In genomic region chr9:114735732-114736131, GRCh38 we compare ENCODE assay signal across 15 cellular contexts. TPM values are rescaled to one million over a fixed set of nuclear protein-coding genes. Genes with fewer than 3 reads are reported as not detected.
DNase-seq lines count a peak whose midpoint lies in the region; ATAC-seq and FAIRE-seq lines count a peak whose summit lies in the region.
"Had no signal": no experiment of that assay in that cellular context is flagged by ENCODE, and none has a peak within 500 bp of the region (broad histone marks: within the 10 kb centered on the region; RNA-seq: fewer than 3 reads in every experiment).

No MANE protein-coding gene starts in this region.

- FAIRE-seq in GM19239 (lab: Jason Lieb, UNC) = no peak

- ATAC-seq in activated CD8-positive, alpha-beta T cell treated with anti-CD3 and anti-CD28 coated beads, Interleukin-2, amount 10 ng/mL, durations not matched to agents 7 days and 5 days = no peak
- ATAC-seq in HG02623 (IDR thresholded peaks at IDR 0.05; ENCODE audit: unreplicated experiment) = no peak
- ATAC-seq: heart right ventricle, right cardiac atrium had no signal

- DNase-seq in AG08395 (ENCODE audit: low spot score) (peak; percentile 47), GM03348 (ENCODE audit: low spot score) (peak; percentile 56), fibroblast of peridontal ligament (ENCODE audit: extremely low read depth) (peak; percentile 55), GM19239 (ENCODE audit: insufficient read length, low spot score) (no peak), GM19240 (ENCODE audit: insufficient read length, low spot score) (no peak), D341Med (ENCODE audit: low spot score) (no peak)
- no peak for DNase-seq in activated CD8-positive, alpha-beta T cell treated with anti-CD3 and anti-CD28 coated beads, Interleukin-2, amount 10 ng/mL, durations not matched to agents 7 days and 5 days
- DNase-seq: effector CD4-positive, alpha-beta T cell; heart right ventricle; right cardiac atrium; T-helper 9 cell had no signal

- H3K4me3 Mint-ChIP-seq in activated CD8-positive, alpha-beta T cell treated with anti-CD3 and anti-CD28 coated beads, Interleukin-2, amount 10 ng/mL, durations not matched to agents 7 days and 5 days = no peak overlapping the region
- H3K4me3 Mint-ChIP-seq: CD14-positive monocyte, nephron had no signal

- H3K9me3 Mint-ChIP-seq in activated CD8-positive, alpha-beta T cell treated with anti-CD3 and anti-CD28 coated beads, Interleukin-2, amount 10 ng/mL, durations not matched to agents 7 days and 5 days (ENCODE audit: insufficient read depth) = peaks cover 5% of the 10 kb centered on the region
- H3K9me3 Mint-ChIP-seq: CD14-positive monocyte, nephron had no signal

- H3K27ac Mint-ChIP-seq in activated CD8-positive, alpha-beta T cell treated with anti-CD3 and anti-CD28 coated beads, Interleukin-2, amount 10 ng/mL, durations not matched to agents 7 days and 5 days = peak overlapping the region; percentile 86
- H3K27ac Mint-ChIP-seq: nephron had no signal

- H3K4me1 Mint-ChIP-seq in activated CD8-positive, alpha-beta T cell treated with anti-CD3 and anti-CD28 coated beads, Interleukin-2, amount 10 ng/mL, durations not matched to agents 7 days and 5 days (ENCODE audit: low read depth) = peaks cover 64% of the 10 kb centered on the region

- POLR2A ChIA-PET in activated CD8-positive, alpha-beta T cell treated with anti-CD3 and anti-CD28 coated beads, Interleukin-2, amount 10 ng/mL, durations not matched to agents 7 days and 5 days (lab: Charles Lee) = interaction anchor here (1.2 to 1.3 kb wide), 3 partner anchors 16 to 44 kb away, joined by 3 to 7 read pairs (median 4); no protein-coding TSS in a partner anchor

- peaks cover 47% of the 10 kb centered on the region for H3K36me3 Mint-ChIP-seq in activated CD8-positive, alpha-beta T cell treated with anti-CD3 and anti-CD28 coated beads, Interleukin-2, amount 10 ng/mL, durations not matched to agents 7 days and 5 days (ENCODE audit: low read depth)
- H3K36me3 Mint-ChIP-seq: CD14-positive monocyte had no signal

- CTCF ChIA-PET in activated CD8-positive, alpha-beta T cell treated with anti-CD3 and anti-CD28 coated beads, Interleukin-2, amount 10 ng/mL, durations not matched to agents 7 days and 5 days (lab: Charles Lee) = interaction anchor here (0.9 to 12.6 kb wide), 15 partner anchors 11 to 330 kb away, joined by 3 to 304 read pairs (median 4); partner anchors contain the start of gene TEX48

- H3K27me3 Mint-ChIP-seq in activated CD8-positive, alpha-beta T cell treated with anti-CD3 and anti-CD28 coated beads, Interleukin-2, amount 10 ng/mL, durations not matched to agents 7 days and 5 days (ENCODE audit: low read depth) = no peaks in the 10 kb centered on the region

RNA-seq across cellular contexts. Expression of gene TEX48, which starts 53.7 kb away (rescaled TPM):
- total RNA-seq in activated CD8-positive, alpha-beta T cell treated with anti-CD3 and anti-CD28 coated beads, Interleukin-2, amount 10 ng/mL, durations not matched to agents 7 days and 5 days = 1 to 10 TPM in 1 of 2 experiments, under 1 TPM in 1; 0.61 to 1.7 TPM
- total RNA-seq: heart right ventricle, HT-29, right cardiac atrium had no signal

Comparison
In these comparisons a context has a peak if more than half of its experiments do, and no peak if none do; other contexts are left out.
1. DNase-seq: peak in AG08395 (single experiment), GM03348 (single experiment) and fibroblast of peridontal ligament (single experiment); none in activated CD8-positive, alpha-beta T cell treated with anti-CD3 and anti-CD28 coated beads, Interleukin-2, amount 10 ng/mL, durations not matched to agents 7 days and 5 days (single experiment), GM19239 (single experiment), GM19240 (single experiment) and D341Med (single experiment).